8 cellular contexts compared by ENCODE assay signal in the genomic region with DNA sequence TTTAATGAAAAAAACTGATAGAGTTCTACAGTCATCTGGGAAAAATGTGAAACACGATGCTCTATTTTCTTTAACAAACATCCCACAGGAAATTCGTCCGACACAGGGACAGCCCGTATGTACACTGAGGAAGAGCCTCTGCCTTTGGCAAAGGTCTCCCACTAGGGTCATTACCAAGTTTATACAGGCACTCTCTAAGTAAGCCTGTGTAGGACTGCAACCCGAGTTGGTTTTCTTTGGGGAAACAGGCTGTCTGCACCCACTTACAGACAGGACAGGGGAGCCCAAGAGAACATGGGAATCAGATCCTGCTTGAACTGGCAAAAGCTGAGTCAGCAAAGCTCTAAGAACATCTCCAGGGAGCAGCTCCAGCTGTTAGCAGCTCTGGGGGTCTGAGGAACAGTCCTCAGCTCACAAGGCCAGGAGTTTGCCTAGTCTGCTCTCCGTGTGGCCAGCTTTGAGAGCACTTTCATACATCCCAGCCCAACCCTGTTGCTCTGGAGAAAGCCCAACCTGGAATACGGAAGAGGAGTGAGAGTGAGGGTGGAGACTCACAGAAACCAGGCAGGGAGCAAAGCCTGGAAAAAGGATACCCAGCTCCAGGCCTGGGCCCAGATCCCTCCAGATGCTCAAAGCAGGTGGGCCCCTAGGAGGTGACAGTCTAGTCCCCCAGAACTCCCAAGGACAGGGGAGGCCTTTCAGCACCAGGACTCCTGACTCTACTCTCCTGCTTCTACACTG.
DNase-seq lines count a peak whose midpoint lies in the region; ATAC-seq lines count a peak whose summit lies in the region.

No MANE protein-coding gene starts in this region.

- ATAC-seq in GM18907 (IDR thresholded peaks at IDR 0.05; ENCODE audit: unreplicated experiment) = no peak

- peak; percentile 40 for DNase-seq in NCI-H2171 treated with DMSO at 0.1 percent for 48 hours (lab: John Stamatoyannopoulos, UW)
- no peak for DNase-seq in NCI-H2171 (lab: John Stamatoyannopoulos, UW)
- peak; percentile 51 for DNase-seq in NCI-H510A treated with DMSO at 0.1 percent for 48 hours (lab: John Stamatoyannopoulos, UW)
- peak; percentile 70 for DNase-seq in cerebellar cortex (ENCODE audit: low spot score)
- DNase-seq in left kidney (ENCODE audit: low read depth, low spot score) = peak; percentile 93
- peak; percentile 80 for DNase-seq in stromal cell of bone marrow (ENCODE audit: low read depth)
- DNase-seq in NCI-H2029 treated with DMSO at 0.1 percent for 48 hours (lab: John Stamatoyannopoulos, UW) = no peak

Comparison
In these comparisons a context has a peak if more than half of its experiments do, and no peak if none do; other contexts are left out.
1. DNase-seq: peak in NCI-H2171 treated with DMSO at 0.1 percent for 48 hours (single experiment), NCI-H510A treated with DMSO at 0.1 percent for 48 hours (single experiment), cerebellar cortex (single experiment), left kidney (single experiment) and stromal cell of bone marrow (single experiment); none in NCI-H2171 (single experiment) and NCI-H2029 treated with DMSO at 0.1 percent for 48 hours (single experiment).